In the genomic region with DNA sequence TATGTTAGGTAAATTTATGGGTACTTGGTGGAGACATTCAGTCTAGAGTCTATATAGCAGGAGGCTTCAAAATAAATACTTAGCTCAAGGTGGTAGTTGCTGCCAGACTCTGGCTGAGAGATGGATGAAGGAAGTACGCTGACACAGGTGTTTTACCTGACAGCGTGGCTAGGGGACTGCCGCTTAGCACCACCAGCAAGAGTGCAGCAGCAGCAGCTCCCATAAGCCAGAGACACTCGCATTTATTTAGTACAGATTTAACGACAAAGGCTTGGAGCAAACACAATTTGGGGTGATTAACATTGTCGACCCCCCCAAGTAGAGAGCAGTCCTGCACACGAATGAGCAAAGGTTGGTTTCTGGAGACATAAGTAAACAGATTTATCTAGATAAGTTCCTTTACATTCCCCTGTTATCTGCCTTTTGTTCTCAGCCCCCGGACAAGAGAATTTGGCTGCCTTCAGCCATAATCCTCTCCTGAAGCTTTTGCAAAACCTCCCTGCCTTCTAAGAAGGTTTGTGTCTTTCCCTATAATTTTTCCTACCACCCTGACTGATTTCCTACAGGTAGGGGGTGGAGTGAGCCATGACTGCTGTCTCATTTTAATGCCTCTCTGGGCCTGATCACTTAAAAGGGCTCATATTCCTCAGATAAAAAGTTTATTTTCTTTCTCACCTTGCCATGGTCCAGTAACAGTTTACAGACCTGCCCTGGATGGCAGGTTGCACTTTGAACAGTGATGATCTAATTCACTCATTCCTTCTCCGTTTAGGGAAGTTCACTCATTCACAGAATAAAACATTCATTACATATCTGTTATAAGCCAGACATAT, we compare ENCODE assay signal across 23 cellular contexts.
DNase-seq lines count a peak whose midpoint lies in the region; ATAC-seq and TF ChIP-seq lines count a peak whose summit lies in the region.
"Had no signal": no experiment of that assay in that cellular context is flagged by ENCODE, and none has a peak within 500 bp of the region (broad histone marks: within the 10 kb centered on the region; RNA-seq: fewer than 3 reads in every experiment).

No MANE protein-coding gene starts in this region.

- H3K4me3 ChIP-seq in endodermal cell (ENCODE audit: low read length) = peak overlapping the region; percentile 73
- H3K4me3 ChIP-seq in trophoblast cell (ENCODE audit: low read depth, low read length) = no peak overlapping the region
- H3K4me3 ChIP-seq: BLaER1 treated with 17β-estradiol and CSF1 and Interleukin-3, amounts not matched to agents 10 nM and 100 nM; esophagus squamous epithelium; HAP-1; vagina had no signal

- no peak for ATAC-seq in activated CD8-positive, alpha-beta T cell treated with anti-CD3 and anti-CD28 coated beads for 36 hours
- ATAC-seq in activated CD8-positive, alpha-beta T cell treated with anti-CD3 and anti-CD28 coated beads, Interleukin-2, amount 10 ng/mL, durations not matched to agents 7 days and 5 days = no peak
- ATAC-seq in natural killer cell = no peak
- ATAC-seq: activated CD8-positive, alpha-beta memory T cell treated with anti-CD3 and anti-CD28 coated beads, Interleukin-2, amount 10 ng/mL, durations not matched to agents 7 days and 5 days; left lobe of liver; T-helper 17 cell had no signal

- no peak overlapping the region for H2BK5ac ChIP-seq in trophoblast cell (ENCODE audit: low read depth, low read length, poor library complexity)

- H3K36me3 Mint-ChIP-seq in activated CD8-positive, alpha-beta T cell treated with anti-CD3 and anti-CD28 coated beads for 36 hours (ENCODE audit: low read depth) = peaks cover 2% of the 10 kb centered on the region
- H3K36me3 Mint-ChIP-seq in activated CD8-positive, alpha-beta T cell treated with anti-CD3 and anti-CD28 coated beads, Interleukin-2, amount 10 ng/mL, durations not matched to agents 7 days and 5 days (ENCODE audit: low read depth) = no peaks in the 10 kb centered on the region
- H3K36me3 Mint-ChIP-seq in endodermal cell (ENCODE audit: low read depth) (peaks cover 8% of the 10 kb centered on the region), natural killer cell (no peaks in the 10 kb centered on the region)

- peaks cover 3% of the 10 kb centered on the region for H3K79me2 ChIP-seq in trophoblast cell (ENCODE audit: control insufficient read depth, insufficient read depth, low read length, poor library complexity)

- H3K36me3 ChIP-seq in endodermal cell (ENCODE audit: control insufficient read depth, insufficient read depth, low read length) (no peaks in the 10 kb centered on the region), trophoblast cell (ENCODE audit: control insufficient read depth in 1 of 2, insufficient read depth in 2 of 2, low read length in 2 of 2) (no peaks in the 10 kb centered on the region)
- H3K36me3 ChIP-seq: BLaER1 treated with 17β-estradiol and CSF1 and Interleukin-3, amounts not matched to agents 10 nM and 100 nM; esophagus squamous epithelium; HAP-1; vagina had no signal

- H3K4me1 ChIP-seq in endodermal cell (ENCODE audit: control insufficient read depth, insufficient read depth, low read length) (peaks cover 12% of the 10 kb centered on the region), trophoblast cell (ENCODE audit: control insufficient read depth in 1 of 2, insufficient read depth in 2 of 2, low read length in 2 of 2) (peaks cover 13 to 17% of the 10 kb centered on the region in 2 experiments)

- H4K91ac ChIP-seq in trophoblast cell (ENCODE audit: low read depth, low read length) = no peak overlapping the region

- H4K12ac ChIP-seq in trophoblast cell (ENCODE audit: low read depth, low read length) = no peak overlapping the region

- peaks cover 18% of the 10 kb centered on the region for H3K79me1 ChIP-seq in trophoblast cell (ENCODE audit: low read length)

- CTCF ChIA-PET in activated CD8-positive, alpha-beta T cell treated with anti-CD3 and anti-CD28 coated beads for 36 hours (lab: Charles Lee) = interaction anchor here (0.9 to 1.1 kb wide), 2 partner anchors 22 to 31 kb away, joined by 3 read pairs; no protein-coding TSS in a partner anchor
- CTCF ChIA-PET in activated CD8-positive, alpha-beta T cell treated with anti-CD3 and anti-CD28 coated beads, Interleukin-2, amount 10 ng/mL, durations not matched to agents 7 days and 5 days (lab: Charles Lee) = no interaction called here

- H3K27me3 Mint-ChIP-seq in activated CD8-positive, alpha-beta T cell treated with anti-CD3 and anti-CD28 coated beads for 36 hours = no peaks in the 10 kb centered on the region
- no peaks in the 10 kb centered on the region for H3K27me3 Mint-ChIP-seq in activated CD8-positive, alpha-beta T cell treated with anti-CD3 and anti-CD28 coated beads, Interleukin-2, amount 10 ng/mL, durations not matched to agents 7 days and 5 days (ENCODE audit: low read depth)
- H3K27me3 Mint-ChIP-seq in endodermal cell (ENCODE audit: insufficient read depth) = no peaks in the 10 kb centered on the region
- peaks cover 0 to 6% of the 10 kb centered on the region in 2 donors for H3K27me3 Mint-ChIP-seq in natural killer cell (ENCODE audit: low read depth in 2 of 2)
- H3K27me3 Mint-ChIP-seq: activated CD8-positive, alpha-beta memory T cell treated with anti-CD3 and anti-CD28 coated beads, Interleukin-2, amount 10 ng/mL, durations not matched to agents 7 days and 5 days; T-helper 17 cell had no signal

- no peak overlapping the region for H2AFZ ChIP-seq in trophoblast cell (ENCODE audit: insufficient read depth, low read length, poor library complexity)

- H2BK12ac ChIP-seq in trophoblast cell (ENCODE audit: low read length) = no peak overlapping the region

- peaks cover 5% of the 10 kb centered on the region for H3K9me3 Mint-ChIP-seq in activated CD8-positive, alpha-beta T cell treated with anti-CD3 and anti-CD28 coated beads for 36 hours
- no peaks in the 10 kb centered on the region for H3K9me3 Mint-ChIP-seq in activated CD8-positive, alpha-beta T cell treated with anti-CD3 and anti-CD28 coated beads, Interleukin-2, amount 10 ng/mL, durations not matched to agents 7 days and 5 days (ENCODE audit: insufficient read depth)
- peaks cover 56% of the 10 kb centered on the region for H3K9me3 Mint-ChIP-seq in endodermal cell
- no peaks in the 10 kb centered on the region for H3K9me3 Mint-ChIP-seq in natural killer cell
- H3K9me3 Mint-ChIP-seq: activated T-helper 2 cell treated with anti-CD3 and anti-CD28 coated beads, Interferon-gamma antibody, Interleukin-2, Interleukin-4, amounts not matched to agents 10 μg/mL and 5 μg/mL and 100 μg/mL, durations not matched to agents 14 hours and 24 hours and 36 hours had no signal

- 62 to 82% methylated on average over 7 to 9 of the region's 9 CpGs for WGBS in endodermal cell (ENCODE audit: insufficient coverage in 1 of 2, insufficient read length in 1 of 2), 2 experiments
- no CpG with 5 or more reads among the region's 9 CpGs for WGBS in trophoblast cell (ENCODE audit: extremely low coverage, insufficient coverage, insufficient read length)

- no peak for DNase-seq in activated CD8-positive, alpha-beta T cell treated with anti-CD3 and anti-CD28 coated beads for 36 hours
- DNase-seq in activated CD8-positive, alpha-beta T cell treated with anti-CD3 and anti-CD28 coated beads, Interleukin-2, amount 10 ng/mL, durations not matched to agents 7 days and 5 days = no peak
- peak; percentile 65 for DNase-seq in OCI-M1 (lab: John Stamatoyannopoulos, UW)
- DNase-seq in endodermal cell = peak; percentile 58
- DNase-seq in trophoblast cell = no peak
- no peak for DNase-seq in NCI-H2107 (lab: John Stamatoyannopoulos, UW)
- DNase-seq in NCI-H510A treated with DMSO at 0.1 percent for 48 hours (lab: John Stamatoyannopoulos, UW) = no peak
- no peak for DNase-seq in natural killer cell
- DNase-seq: activated CD8-positive, alpha-beta memory T cell treated with anti-CD3 and anti-CD28 coated beads, Interleukin-2, amount 10 ng/mL, durations not matched to agents 7 days and 5 days; aorta; effector CD4-positive, alpha-beta T cell; esophagus squamous epithelium; GF-D8; IMR-90; NCI-H446 treated with DMSO at 0.1 percent for 48 hours; retina; SIG-M5; T-helper 17 cell had no signal

- H3K14ac ChIP-seq in trophoblast cell (ENCODE audit: low read length) = no peak overlapping the region

- peak overlapping the region; percentile 60 for H3K27ac ChIP-seq in endodermal cell (ENCODE audit: low read depth, low read length)
- H3K27ac ChIP-seq in trophoblast cell (ENCODE audit: low read depth, low read length) = peak overlapping the region; percentile 20
- H3K27ac ChIP-seq: BLaER1 treated with 17β-estradiol and CSF1 and Interleukin-3, amounts not matched to agents 10 nM and 100 nM; esophagus squamous epithelium; vagina had no signal

- H2BK120ac ChIP-seq in trophoblast cell (ENCODE audit: insufficient read depth, low read length, poor library complexity) = no peak overlapping the region

- H2AK5ac ChIP-seq in trophoblast cell (ENCODE audit: low read length) = no peak overlapping the region

- H3K9me3 ChIP-seq in endodermal cell (ENCODE audit: control insufficient read depth, low read length) = peaks cover 26% of the 10 kb centered on the region
- H3K9me3 ChIP-seq in trophoblast cell (ENCODE audit: insufficient read depth, low read depth, low read length) = no peaks in the 10 kb centered on the region
- H3K9me3 ChIP-seq: esophagus squamous epithelium, HAP-1, vagina had no signal

- peak overlapping the region; percentile 6 for H3K27ac Mint-ChIP-seq in activated CD8-positive, alpha-beta T cell treated with anti-CD3 and anti-CD28 coated beads for 36 hours
- H3K27ac Mint-ChIP-seq in activated CD8-positive, alpha-beta T cell treated with anti-CD3 and anti-CD28 coated beads, Interleukin-2, amount 10 ng/mL, durations not matched to agents 7 days and 5 days = no peak overlapping the region
- H3K27ac Mint-ChIP-seq in endodermal cell (peak overlapping the region; percentile 77), natural killer cell (no peak overlapping the region)
- H3K27ac Mint-ChIP-seq: activated CD8-positive, alpha-beta memory T cell treated with anti-CD3 and anti-CD28 coated beads, Interleukin-2, amount 10 ng/mL, durations not matched to agents 7 days and 5 days; activated T-helper 2 cell treated with anti-CD3 and anti-CD28 coated beads, Interferon-gamma antibody, Interleukin-2, Interleukin-4, amounts not matched to agents 10 μg/mL and 5 μg/mL and 100 μg/mL, durations not matched to agents 14 hours and 24 hours and 36 hours; T-helper 17 cell had no signal

- H3K9ac ChIP-seq in endodermal cell (ENCODE audit: extremely low read depth, low read length, poor library complexity, severe bottlenecking) = peak overlapping the region; percentile 67
- H3K9ac ChIP-seq in trophoblast cell (ENCODE audit: low read length) = no peak overlapping the region
- H3K9ac ChIP-seq: BLaER1 treated with 17β-estradiol and CSF1 and Interleukin-3, amounts not matched to agents 10 nM and 100 nM had no signal

- no peaks in the 10 kb centered on the region for H3K27me3 ChIP-seq in endodermal cell (ENCODE audit: control insufficient read depth, insufficient read depth, low read length, poor library complexity, severe bottlenecking)
- H3K27me3 ChIP-seq in trophoblast cell (ENCODE audit: insufficient read depth, low read length) = no peaks in the 10 kb centered on the region
- H3K27me3 ChIP-seq: BLaER1 treated with 17β-estradiol and CSF1 and Interleukin-3, amounts not matched to agents 10 nM and 100 nM; esophagus squamous epithelium; vagina had no signal

- no peak overlapping the region for H3K18ac ChIP-seq in trophoblast cell (ENCODE audit: low read length)

- no peak overlapping the region for H3K23ac ChIP-seq in trophoblast cell (ENCODE audit: low read length)

- no peak overlapping the region for H4K8ac ChIP-seq in trophoblast cell (ENCODE audit: low read depth, low read length)

- intact Hi-C loops in activated CD8-positive, alpha-beta T cell treated with anti-CD3 and anti-CD28 coated beads for 36 hours (cut with micrococcal nuclease) = no loop called here
- intact Hi-C loops in natural killer cell (cut with micrococcal nuclease) = no loop called here

- H3K4me1 Mint-ChIP-seq in activated CD8-positive, alpha-beta T cell treated with anti-CD3 and anti-CD28 coated beads for 36 hours (ENCODE audit: low read depth) = peaks cover 76% of the 10 kb centered on the region
- H3K4me1 Mint-ChIP-seq in activated CD8-positive, alpha-beta T cell treated with anti-CD3 and anti-CD28 coated beads, Interleukin-2, amount 10 ng/mL, durations not matched to agents 7 days and 5 days (ENCODE audit: low read depth) = peaks cover 59% of the 10 kb centered on the region
- H3K4me1 Mint-ChIP-seq in endodermal cell = peaks cover 20% of the 10 kb centered on the region
- peaks cover 35 to 47% of the 10 kb centered on the region in 2 donors for H3K4me1 Mint-ChIP-seq in natural killer cell

- no peak overlapping the region for H3K4me2 ChIP-seq in trophoblast cell (ENCODE audit: low read length)
- H3K4me2 ChIP-seq: BLaER1 treated with 17β-estradiol and CSF1 and Interleukin-3, amounts not matched to agents 10 nM and 100 nM had no signal

- H3K4ac ChIP-seq in trophoblast cell (ENCODE audit: low read depth, low read length) = no peak overlapping the region

- no peak for TF ChIP-seq CTCF in activated CD8-positive, alpha-beta T cell treated with anti-CD3 and anti-CD28 coated beads for 36 hours (IDR thresholded peaks at IDR 0.05)
- TF ChIP-seq CTCF in endodermal cell (conservative IDR thresholded peaks at IDR 0.05) (no peak), natural killer cell (IDR thresholded peaks at IDR 0.05) (no peak)

- POLR2A ChIA-PET in activated CD8-positive, alpha-beta T cell treated with anti-CD3 and anti-CD28 coated beads for 36 hours (lab: Charles Lee) = interaction anchor here (1.1 kb wide), 1 partner anchor 37 kb away, joined by 3 read pairs; no protein-coding TSS in a partner anchor
- POLR2A ChIA-PET in activated CD8-positive, alpha-beta T cell treated with anti-CD3 and anti-CD28 coated beads, Interleukin-2, amount 10 ng/mL, durations not matched to agents 7 days and 5 days (lab: Charles Lee) = no interaction called here

- no peak overlapping the region for H3K4me3 Mint-ChIP-seq in activated CD8-positive, alpha-beta T cell treated with anti-CD3 and anti-CD28 coated beads for 36 hours
- H3K4me3 Mint-ChIP-seq in activated CD8-positive, alpha-beta T cell treated with anti-CD3 and anti-CD28 coated beads, Interleukin-2, amount 10 ng/mL, durations not matched to agents 7 days and 5 days = no peak overlapping the region
- H3K4me3 Mint-ChIP-seq in endodermal cell = peak overlapping the region; percentile 9
- no peak overlapping the region for H3K4me3 Mint-ChIP-seq in natural killer cell
- H3K4me3 Mint-ChIP-seq: activated CD8-positive, alpha-beta memory T cell treated with anti-CD3 and anti-CD28 coated beads, Interleukin-2, amount 10 ng/mL, durations not matched to agents 7 days and 5 days; T-helper 17 cell had no signal

Comparison
In these comparisons a context has a peak if more than half of its experiments do, and no peak if none do; other contexts are left out.
1. H3K27ac Mint-ChIP-seq: peak in activated CD8-positive, alpha-beta T cell treated with anti-CD3 and anti-CD28 coated beads for 36 hours (single experiment) and endodermal cell (single experiment); none in activated CD8-positive, alpha-beta T cell treated with anti-CD3 and anti-CD28 coated beads, Interleukin-2, amount 10 ng/mL, durations not matched to agents 7 days and 5 days (single experiment) and natural killer cell (0 of 2).
2. DNase-seq: peak in OCI-M1 (single experiment) and endodermal cell (single experiment); none in activated CD8-positive, alpha-beta T cell treated with anti-CD3 and anti-CD28 coated beads for 36 hours (single experiment), activated CD8-positive, alpha-beta T cell treated with anti-CD3 and anti-CD28 coated beads, Interleukin-2, amount 10 ng/mL, durations not matched to agents 7 days and 5 days (single experiment), trophoblast cell (0 of 2), NCI-H2107 (single experiment), NCI-H510A treated with DMSO at 0.1 percent for 48 hours (single experiment) and natural killer cell (single experiment).